ENCODE assay signal across 10 cellular contexts in the genomic region with DNA sequence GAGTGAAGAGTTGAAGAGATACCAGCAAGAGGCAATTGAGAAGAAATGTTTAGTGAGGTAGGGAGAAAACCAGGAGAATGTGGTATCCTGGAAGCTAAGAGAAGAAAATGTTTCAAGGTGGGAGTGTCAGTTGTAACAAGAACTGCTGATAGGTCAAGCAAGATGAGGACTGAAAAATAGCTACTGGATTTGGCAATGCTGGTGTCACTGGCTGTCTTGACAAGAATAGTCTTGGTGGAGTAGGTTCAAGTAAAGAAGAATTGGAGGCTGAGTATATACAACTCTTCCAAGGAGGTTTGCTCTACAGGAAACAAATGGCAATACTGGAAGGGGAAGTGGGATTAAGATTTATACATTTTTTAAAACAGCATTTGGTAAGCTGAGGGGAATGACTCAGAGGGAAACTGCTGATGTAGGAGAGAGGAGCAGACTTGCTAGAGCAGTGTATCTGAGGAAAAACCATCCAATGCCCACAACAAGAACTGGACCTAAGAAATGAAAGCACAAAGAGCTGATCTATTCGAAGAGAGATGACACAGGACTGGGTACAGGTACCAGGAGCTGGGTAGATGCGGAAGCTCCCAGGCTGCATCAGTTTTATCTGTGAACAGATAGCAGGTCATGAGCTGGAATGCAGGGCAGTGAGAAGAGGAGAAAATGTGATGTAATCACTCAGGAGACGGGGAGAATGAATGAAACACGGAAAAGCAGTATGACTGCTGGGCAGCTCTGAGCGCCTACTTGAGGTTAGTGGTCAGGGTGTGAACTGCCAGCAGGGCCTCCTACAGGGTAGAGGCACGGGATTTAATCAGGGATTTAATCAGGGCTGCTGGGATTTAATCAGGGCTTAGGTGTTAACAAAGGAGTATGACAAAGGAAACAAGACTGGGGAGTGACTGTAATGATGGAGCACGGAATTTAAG. TPM values are rescaled to one million over a fixed set of nuclear protein-coding genes. Genes with fewer than 3 reads are reported as not detected.
A peak's percentile ranks its signal among the peaks of the same experiment; 100 is the strongest.
DNase-seq lines count a peak whose midpoint lies in the region; TF ChIP-seq lines count a peak whose summit lies in the region.
"Had no signal": no experiment of that assay in that cellular context is flagged by ENCODE, and none has a peak within 500 bp of the region (broad histone marks: within the 10 kb centered on the region; RNA-seq: fewer than 3 reads in every experiment).

No MANE protein-coding gene starts in this region.

- H3K4me1 Mint-ChIP-seq in endothelial cell (ENCODE audit: unreplicated experiment), result no peaks in the 10 kb centered on the region

- H3K27ac Mint-ChIP-seq in endothelial cell (ENCODE audit: unreplicated experiment), result no peak overlapping the region

- no peak overlapping the region for H3K4me3 ChIP-seq in GM12875 (ENCODE audit: low read depth, low read length)
- H3K4me3 ChIP-seq in fibroblast of pulmonary artery (replicated peaks; ENCODE audit: low read depth, low read length), result no peak overlapping the region
- no peak overlapping the region for H3K4me3 ChIP-seq in retinal pigment epithelial cell (ENCODE audit: low read length)

- H3K4me3 Mint-ChIP-seq in endothelial cell (ENCODE audit: unreplicated experiment), result no peak overlapping the region

- in situ Hi-C loops in ACHN (cut with HindIII; ENCODE audit: low pct_ligation_motif_present, low pct_unique_long_range_greater_than_20kb, low sequenced_read_pairs), result no loop called here

- peak; percentile 90 for DNase-seq in NOMO-1 treated with DMSO at 0.1 percent for 48 hours (lab: John Stamatoyannopoulos, UW; ENCODE audit: unreplicated experiment)
- DNase-seq in fibroblast of pulmonary artery (ENCODE audit: low read depth), result peak; percentile 61
- DNase-seq in retinal pigment epithelial cell (ENCODE audit: low read depth), result peak; percentile 84
- no peak for DNase-seq in ACHN
- DNase-seq in NCI-H1048 (lab: John Stamatoyannopoulos, UW), result no peak
- DNase-seq in endothelial cell (ENCODE audit: low spot score), result no peak
- DNase-seq in GOT3 (lab: John Stamatoyannopoulos, UW), result no peak
- DNase-seq: activated naive CD4-positive, alpha-beta T cell had no signal

- TF ChIP-seq CTCF in GM12875 (IDR thresholded peaks at IDR 0.05; ENCODE audit: borderline replicate concordance, insufficient read depth, low read depth, low read length) (peak; percentile 18; the same call in 1 of the 2 replicates), fibroblast of pulmonary artery (IDR thresholded peaks at IDR 0.05; ENCODE audit: low read length, missing control alignments) (peak; percentile 46), retinal pigment epithelial cell (conservative IDR thresholded peaks at IDR 0.05; ENCODE audit: low read depth, low read length) (peak; percentile 69), endothelial cell (IDR thresholded peaks at IDR 0.05; ENCODE audit: unreplicated experiment) (no peak)

- H3K27me3 Mint-ChIP-seq in endothelial cell (ENCODE audit: unreplicated experiment), result no peaks in the 10 kb centered on the region

- no peaks in the 10 kb centered on the region for H3K9me3 Mint-ChIP-seq in endothelial cell (ENCODE audit: unreplicated experiment)

- peaks cover 16% of the 10 kb centered on the region for H3K36me3 Mint-ChIP-seq in endothelial cell (ENCODE audit: low read depth, unreplicated experiment)

RNA-seq across cellular contexts. Expression of gene FAM25A, which starts 34.5 kb away (rescaled TPM):
- not detected for total RNA-seq in endothelial cell (ENCODE audit: unreplicated experiment)
- total RNA-seq: mucosa of gallbladder had no signal

RNA-seq across cellular contexts. Expression of gene GLUD1, which starts 40.0 kb away (rescaled TPM):
- 79.2 TPM for total RNA-seq in endothelial cell (ENCODE audit: unreplicated experiment)

RNA-seq across cellular contexts. Expression of gene SHLD2, which starts 40.4 kb away (rescaled TPM):
- 16.1 TPM for total RNA-seq in endothelial cell (ENCODE audit: unreplicated experiment)

Comparison
In these comparisons a context has a peak if more than half of its experiments do, and no peak if none do; other contexts are left out.
1. DNase-seq: peak in NOMO-1 treated with DMSO at 0.1 percent for 48 hours (single experiment), fibroblast of pulmonary artery (single experiment) and retinal pigment epithelial cell (single experiment); none in ACHN (single experiment), NCI-H1048 (single experiment), endothelial cell (single experiment) and GOT3 (single experiment).